In genomic region chr12:630656-631632, GRCh38 we compare ENCODE assay signal across 8 cellular contexts. TPM values are rescaled to one million over a fixed set of nuclear protein-coding genes. Genes with fewer than 3 reads are reported as not detected.
DNase-seq lines count a peak whose midpoint lies in the region; ATAC-seq and TF ChIP-seq lines count a peak whose summit lies in the region.

No MANE protein-coding gene starts in this region.

- WGBS in heart right ventricle, 2 donors, result 61 to 65% methylated on average over 45 of the region's 45 CpGs

- TF ChIP-seq CTCF in heart right ventricle (IDR thresholded peaks at IDR 0.05) (no peak), foreskin keratinocyte (conservative IDR thresholded peaks at IDR 0.05) (no peak)

- ATAC-seq in HG03469 (IDR thresholded peaks at IDR 0.05; ENCODE audit: unreplicated experiment) (peak; percentile 79), heart right ventricle (peak; percentile 63 to 89 (median 81)), foreskin keratinocyte (no peak)
- ATAC-seq in activated CD4-positive, alpha-beta T cell treated with anti-CD3 and anti-CD28 coated beads for 36 hours, result peak; percentile 98

- H3K4me3 ChIP-seq in heart right ventricle, result peak overlapping the region in 7 of 10 donors; percentile 3 to 59 (median 42)

- H3K9me3 ChIP-seq in heart right ventricle, result no peaks in the 10 kb centered on the region

- H3K27me3 Mint-ChIP-seq in activated CD4-positive, alpha-beta T cell treated with anti-CD3 and anti-CD28 coated beads for 36 hours, result no peaks in the 10 kb centered on the region

- H3K4me1 ChIP-seq in heart right ventricle (peaks cover 14 to 78% (median 60%) of the 10 kb centered on the region in 9 donors), foreskin keratinocyte (peaks cover 14% of the 10 kb centered on the region)

- CTCF ChIA-PET in activated CD4-positive, alpha-beta T cell treated with anti-CD3 and anti-CD28 coated beads for 36 hours (lab: Charles Lee), result interaction anchor here (0.6 to 1.9 kb wide), 14 partner anchors 9 to 186 kb away, joined by 3 to 13 read pairs (median 4); no protein-coding TSS in a partner anchor

- peak overlapping the region; percentile 100 for H3K27ac Mint-ChIP-seq in activated CD4-positive, alpha-beta T cell treated with anti-CD3 and anti-CD28 coated beads for 36 hours

- no peaks in the 10 kb centered on the region for H3K27me3 ChIP-seq in heart right ventricle
- no peaks in the 10 kb centered on the region for H3K27me3 ChIP-seq in foreskin keratinocyte

- H3K4me3 Mint-ChIP-seq in activated CD4-positive, alpha-beta T cell treated with anti-CD3 and anti-CD28 coated beads for 36 hours, result peak overlapping the region; percentile 88

- H3K36me3 Mint-ChIP-seq in activated CD4-positive, alpha-beta T cell treated with anti-CD3 and anti-CD28 coated beads for 36 hours (ENCODE audit: low read depth), result peaks cover 10% of the 10 kb centered on the region

- POLR2A ChIA-PET in activated CD4-positive, alpha-beta T cell treated with anti-CD3 and anti-CD28 coated beads for 36 hours (lab: Charles Lee), result interaction anchor here (1.0 to 1.1 kb wide), 4 partner anchors 9 to 122 kb away, joined by 3 to 6 read pairs (median 4); partner anchors contain the start of gene WNK1

- H3K4me1 Mint-ChIP-seq in activated CD4-positive, alpha-beta T cell treated with anti-CD3 and anti-CD28 coated beads for 36 hours, result peaks cover 47% of the 10 kb centered on the region

- H3K9me3 Mint-ChIP-seq in activated CD4-positive, alpha-beta T cell treated with anti-CD3 and anti-CD28 coated beads for 36 hours (ENCODE audit: low read depth), result no peaks in the 10 kb centered on the region

- H3K27ac ChIP-seq in heart right ventricle (peak overlapping the region; percentile 79 to 95 (median 86)), foreskin keratinocyte (no peak overlapping the region)

- DNase-seq in activated CD4-positive, CD25-positive, alpha-beta regulatory T cell (lab: John Stamatoyannopoulos, UW), result peak; percentile 23 to 56 (median 46)
- no peak for DNase-seq in activated CD4-positive, CD25-positive, alpha-beta regulatory T cell treated with anti-CD3 and anti-CD28 coated beads, Interleukin-2, amount 50 U/mL, for 72 hours
- peak; percentile 91 for DNase-seq in activated CD4-positive, alpha-beta T cell treated with anti-CD3 and anti-CD28 coated beads for 36 hours
- DNase-seq in heart right ventricle (peak; percentile 61 to 76), NK-92 (lab: John Stamatoyannopoulos, UW; ENCODE audit: unreplicated experiment) (no peak), foreskin keratinocyte (no peak)
- DNase-seq in stimulated activated CD4-positive, alpha-beta T cell treated with anti-CD3 and anti-CD28 coated beads, Interleukin-1b, Interleukin-23, amount 100 ng/mL, for 1 hour (ENCODE audit: low read depth in 2 of 2), result peak; percentile 29 to 37

- no peaks in the 10 kb centered on the region for H3K36me3 ChIP-seq in heart right ventricle

- intact Hi-C loops in activated CD4-positive, alpha-beta T cell treated with anti-CD3 and anti-CD28 coated beads for 36 hours (cut with DNase I, micrococcal nuclease), result loop anchor here (1.0 to 5.0 kb wide), 5 partner anchors 9 to 181 kb away; no protein-coding TSS in a partner anchor
- intact Hi-C loops in heart right ventricle (cut with DNase I), result loop anchor here in 1 of 10 donors (2.0 kb wide), 1 partner anchor 120 kb away; no protein-coding TSS in a partner anchor

RNA-seq across cellular contexts. Expression of gene NINJ2, which starts 32.3 kb away (rescaled TPM):
- total RNA-seq in activated CD4-positive, alpha-beta T cell treated with anti-CD3 and anti-CD28 coated beads for 36 hours, result 1 to 10 TPM; 3.5 to 5.7 TPM
- total RNA-seq in heart right ventricle, result 10 to 100 TPM in 3 of 10 donors, 1 to 10 TPM in 7; 1.9 to 18.7 (median 8.3) TPM
- 10 to 100 TPM in 1 of 2 donors, 1 to 10 TPM in 1; 4.6 to 25.7 TPM for polyA plus RNA-seq in heart right ventricle
- 0.17 and 0.32 TPM in 2 replicates for total RNA-seq in foreskin keratinocyte
- polyA plus RNA-seq in foreskin keratinocyte, result 0.19 and 0.30 TPM in 2 replicates

Comparison
In these comparisons a context has a peak if more than half of its experiments do, and no peak if none do; other contexts are left out.
1. DNase-seq: peak in activated CD4-positive, CD25-positive, alpha-beta regulatory T cell (4 of 4), activated CD4-positive, alpha-beta T cell treated with anti-CD3 and anti-CD28 coated beads for 36 hours (single experiment), heart right ventricle (2 of 2) and stimulated activated CD4-positive, alpha-beta T cell treated with anti-CD3 and anti-CD28 coated beads, Interleukin-1b, Interleukin-23, amount 100 ng/mL, for 1 hour (2 of 2); none in activated CD4-positive, CD25-positive, alpha-beta regulatory T cell treated with anti-CD3 and anti-CD28 coated beads, Interleukin-2, amount 50 U/mL, for 72 hours (single experiment), NK-92 (single experiment) and foreskin keratinocyte (0 of 2).